10 cellular contexts compared by ENCODE assay signal in the genomic region with DNA sequence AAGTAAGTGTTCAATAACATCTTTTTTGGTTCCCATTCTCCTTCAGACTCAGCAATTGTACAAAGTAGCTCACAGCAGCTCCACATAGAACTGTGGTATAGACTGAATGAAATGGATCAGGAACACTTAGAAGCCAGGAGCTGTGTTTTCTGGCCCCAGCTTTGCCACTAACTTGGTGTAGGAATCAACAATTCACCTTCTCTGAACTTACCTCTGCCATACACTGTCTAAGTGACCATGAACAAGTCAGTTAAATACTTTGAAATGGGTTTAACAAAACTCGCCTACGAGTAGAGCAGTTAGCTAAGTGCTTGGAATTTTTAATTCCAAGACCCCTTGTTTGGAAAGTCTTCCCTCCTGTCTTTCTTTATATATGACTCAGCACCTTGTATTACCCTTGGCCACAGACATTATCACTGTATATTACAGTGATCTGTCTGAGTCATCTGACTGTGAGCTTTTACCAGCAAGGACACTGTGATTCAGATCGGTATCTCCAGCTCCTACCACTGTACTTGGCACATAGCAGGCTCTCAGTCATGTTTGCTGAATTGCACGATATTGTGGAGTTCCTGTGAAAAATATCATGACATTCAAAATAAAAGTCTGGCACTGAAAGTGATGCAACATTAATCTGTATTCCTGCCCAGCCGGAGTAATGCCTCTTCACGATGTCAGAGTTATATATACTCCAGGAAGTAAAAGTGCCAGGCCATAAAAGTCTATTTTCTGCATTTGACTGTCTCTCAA.
DNase-seq lines count a peak whose midpoint lies in the region; ATAC-seq and TF ChIP-seq lines count a peak whose summit lies in the region.
"Had no signal": no experiment of that assay in that cellular context is flagged by ENCODE, and none has a peak within 500 bp of the region (broad histone marks: within the 10 kb centered on the region; RNA-seq: fewer than 3 reads in every experiment).

No MANE protein-coding gene starts in this region.

- no peaks in the 10 kb centered on the region for H3K27me3 ChIP-seq in prostate gland (replicated peaks; ENCODE audit: insufficient read depth)
- H3K27me3 ChIP-seq in Peyer's patch: no peaks in the 10 kb centered on the region

- no peak for ATAC-seq in HG03571 (IDR thresholded peaks at IDR 0.05; ENCODE audit: unreplicated experiment)

- H3K36me3 ChIP-seq in prostate gland (no peaks in the 10 kb centered on the region), Peyer's patch (no peaks in the 10 kb centered on the region)

- intact Hi-C loops in prostate gland (cut with DNase I): no loop called here

- peak; percentile 72 for DNase-seq in EL
- peak; percentile 78 for DNase-seq in NOMO-1 treated with DMSO at 0.1 percent for 48 hours (lab: John Stamatoyannopoulos, UW; ENCODE audit: unreplicated experiment)
- DNase-seq in epithelial cell of esophagus (ENCODE audit: low read depth): peak; percentile 95
- DNase-seq in prostate gland (ENCODE audit: low spot score): peak; percentile 10
- no peak for DNase-seq in C1 segment of cervical spinal cord (lab: John Stamatoyannopoulos, UW)
- no peak for DNase-seq in NCI-H1417 (lab: John Stamatoyannopoulos, UW)
- DNase-seq in Peyer's patch: no peak
- DNase-seq: activated naive CD8-positive, alpha-beta T cell treated with anti-CD3 and anti-CD28 coated beads, Interleukin-2, amount 10 ng/mL, durations not matched to agents 7 days and 5 days; NCI-H2171 treated with DMSO at 0.1 percent for 48 hours had no signal

- WGBS in prostate gland: 24% methylated on average over 6 of the region's 6 CpGs

- no peak overlapping the region for H3K27ac ChIP-seq in prostate gland
- H3K27ac ChIP-seq in Peyer's patch: no peak overlapping the region

- TF ChIP-seq CTCF in epithelial cell of esophagus (IDR thresholded peaks at IDR 0.05; ENCODE audit: insufficient read depth, low read depth, low read length, missing control alignments): no peak
- no peak for TF ChIP-seq CTCF in prostate gland (IDR thresholded peaks at IDR 0.05)
- TF ChIP-seq CTCF in Peyer's patch (IDR thresholded peaks at IDR 0.05): no peak

- H3K4me1 ChIP-seq in prostate gland (replicated peaks): no peaks in the 10 kb centered on the region
- no peaks in the 10 kb centered on the region for H3K4me1 ChIP-seq in Peyer's patch

- no peak for TF ChIP-seq POLR2A in prostate gland (IDR thresholded peaks at IDR 0.05)
- no peak for TF ChIP-seq POLR2A in Peyer's patch (IDR thresholded peaks at IDR 0.05)

- H3K4me3 ChIP-seq in epithelial cell of esophagus (ENCODE audit: low read length): no peak overlapping the region
- H3K4me3 ChIP-seq in prostate gland: no peak overlapping the region
- no peak overlapping the region for H3K4me3 ChIP-seq in Peyer's patch

- H3K9me3 ChIP-seq in prostate gland (no peaks in the 10 kb centered on the region), Peyer's patch (no peaks in the 10 kb centered on the region)

Comparison
In these comparisons a context has a peak if more than half of its experiments do, and no peak if none do; other contexts are left out.
1. DNase-seq: peak in EL (single experiment), NOMO-1 treated with DMSO at 0.1 percent for 48 hours (single experiment), epithelial cell of esophagus (single experiment) and prostate gland (single experiment); none in C1 segment of cervical spinal cord (0 of 14), NCI-H1417 (0 of 3) and Peyer's patch (0 of 3).